Comparison of ENCODE assay signal across 21 cellular contexts in the genomic region with DNA sequence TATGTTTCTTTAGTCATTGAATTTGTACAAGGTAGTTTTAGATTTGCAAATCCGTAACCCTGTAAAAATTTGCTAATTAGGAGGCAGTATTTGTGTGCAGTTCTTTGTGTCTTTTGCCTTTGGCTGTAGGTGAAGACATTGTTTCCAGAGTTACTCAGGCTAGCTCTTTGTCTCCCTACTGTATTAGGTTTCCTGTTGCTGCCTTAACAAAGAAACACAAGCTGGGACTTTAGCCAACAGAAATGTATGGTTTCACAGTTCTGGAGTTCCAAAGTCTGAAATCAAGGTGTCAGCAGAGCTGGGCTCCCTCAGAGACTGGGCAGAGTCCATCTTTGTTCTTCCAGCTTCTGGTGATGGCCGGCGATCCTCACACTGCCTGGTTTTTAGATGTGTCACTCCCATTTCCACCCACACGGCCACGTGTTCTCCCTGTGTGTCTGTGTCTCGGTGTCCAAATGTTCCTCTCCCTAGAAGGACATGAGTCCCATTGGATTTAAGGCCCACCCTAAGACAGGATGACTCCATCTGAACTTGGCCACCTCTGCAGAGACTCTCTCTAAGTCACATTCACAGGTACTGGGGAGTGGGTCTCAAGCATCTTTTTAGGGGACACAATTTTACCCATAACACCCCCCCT.
"Had no signal": no experiment of that assay in that cellular context is flagged by ENCODE, and none has a peak within 500 bp of the region (broad histone marks: within the 10 kb centered on the region; RNA-seq: fewer than 3 reads in every experiment).

No MANE protein-coding gene starts in this region.

- ATAC-seq: heart left ventricle; naive thymus-derived CD4-positive, alpha-beta T cell; psoas muscle; sciatic nerve; stimulated activated memory B cell treated with anti-CD40 and anti-IgM and Interleukin-4, amounts not matched to agents 10 μg/mL and 1 μg/mL and 100 μg/mL, for 72 hours had no signal

- H3K36me3 Mint-ChIP-seq: naive thymus-derived CD4-positive, alpha-beta T cell; stimulated activated memory B cell treated with anti-CD40 and anti-IgM and Interleukin-4, amounts not matched to agents 10 μg/mL and 1 μg/mL and 100 μg/mL, for 72 hours had no signal

- H3K4me1 ChIP-seq: colonic mucosa, heart left ventricle, psoas muscle, spleen had no signal

- DNase-seq: colonic mucosa; dermis blood vessel endothelial cell; foreskin melanocyte; heart left ventricle; hypothalamus; kidney glomerular epithelial cell; mammary epithelial cell; naive thymus-derived CD4-positive, alpha-beta T cell; nephron progenitor cell; psoas muscle; retina; spleen; stimulated activated CD4-positive, alpha-beta T cell treated with anti-CD3 and anti-CD28 coated beads, Interleukin-15, amount 100 ng/mL, for 24 hours; stimulated activated CD4-positive, alpha-beta T cell treated with anti-CD3 and anti-CD28 coated beads, Interleukin-1b, Interleukin-23, amount 100 ng/mL, for 48 hours; stimulated activated CD4-positive, alpha-beta T cell treated with anti-CD3 and anti-CD28 coated beads, Interleukin-4, amount 100 ng/mL, for 24 hours; stimulated activated naive CD8-positive, alpha-beta T cell treated with anti-CD3 and anti-CD28 coated beads, Interleukin-15, amount 100 ng/mL, for 72 hours; trophoblast cell had no signal

- H3K36me3 ChIP-seq: colonic mucosa, heart left ventricle, neutrophil, spleen, thoracic aorta had no signal

- H3K4me3 Mint-ChIP-seq: naive thymus-derived CD4-positive, alpha-beta T cell; nephron progenitor cell; stimulated activated memory B cell treated with anti-CD40 and anti-IgM and Interleukin-4, amounts not matched to agents 10 μg/mL and 1 μg/mL and 100 μg/mL, for 72 hours; stimulated activated naive CD8-positive, alpha-beta T cell treated with anti-CD3 and anti-CD28 coated beads, Interleukin-15, amount 100 ng/mL, for 72 hours had no signal

- H3K27ac ChIP-seq: colonic mucosa, heart left ventricle, neutrophil, psoas muscle, spleen, thoracic aorta had no signal

- H3K9me3 Mint-ChIP-seq: nephron progenitor cell; stimulated activated memory B cell treated with anti-CD40 and anti-IgM and Interleukin-4, amounts not matched to agents 10 μg/mL and 1 μg/mL and 100 μg/mL, for 72 hours; stimulated activated naive CD8-positive, alpha-beta T cell treated with anti-CD3 and anti-CD28 coated beads, Interleukin-15, amount 100 ng/mL, for 72 hours had no signal

- H3K4me3 ChIP-seq: colonic mucosa, heart left ventricle, psoas muscle, spleen, thoracic aorta had no signal

- H3K27ac Mint-ChIP-seq: naive thymus-derived CD4-positive, alpha-beta T cell; nephron progenitor cell; stimulated activated memory B cell treated with anti-CD40 and anti-IgM and Interleukin-4, amounts not matched to agents 10 μg/mL and 1 μg/mL and 100 μg/mL, for 72 hours had no signal

- H3K9me3 ChIP-seq: colonic mucosa, heart left ventricle, neutrophil, psoas muscle, spleen, thoracic aorta had no signal

- H3K4me1 Mint-ChIP-seq: naive thymus-derived CD4-positive, alpha-beta T cell; nephron progenitor cell; stimulated activated memory B cell treated with anti-CD40 and anti-IgM and Interleukin-4, amounts not matched to agents 10 μg/mL and 1 μg/mL and 100 μg/mL, for 72 hours had no signal

- H3K27me3 ChIP-seq: colonic mucosa, heart left ventricle, neutrophil, spleen had no signal
